Comparison of ENCODE assay signal across 8 cellular contexts in the genomic region with DNA sequence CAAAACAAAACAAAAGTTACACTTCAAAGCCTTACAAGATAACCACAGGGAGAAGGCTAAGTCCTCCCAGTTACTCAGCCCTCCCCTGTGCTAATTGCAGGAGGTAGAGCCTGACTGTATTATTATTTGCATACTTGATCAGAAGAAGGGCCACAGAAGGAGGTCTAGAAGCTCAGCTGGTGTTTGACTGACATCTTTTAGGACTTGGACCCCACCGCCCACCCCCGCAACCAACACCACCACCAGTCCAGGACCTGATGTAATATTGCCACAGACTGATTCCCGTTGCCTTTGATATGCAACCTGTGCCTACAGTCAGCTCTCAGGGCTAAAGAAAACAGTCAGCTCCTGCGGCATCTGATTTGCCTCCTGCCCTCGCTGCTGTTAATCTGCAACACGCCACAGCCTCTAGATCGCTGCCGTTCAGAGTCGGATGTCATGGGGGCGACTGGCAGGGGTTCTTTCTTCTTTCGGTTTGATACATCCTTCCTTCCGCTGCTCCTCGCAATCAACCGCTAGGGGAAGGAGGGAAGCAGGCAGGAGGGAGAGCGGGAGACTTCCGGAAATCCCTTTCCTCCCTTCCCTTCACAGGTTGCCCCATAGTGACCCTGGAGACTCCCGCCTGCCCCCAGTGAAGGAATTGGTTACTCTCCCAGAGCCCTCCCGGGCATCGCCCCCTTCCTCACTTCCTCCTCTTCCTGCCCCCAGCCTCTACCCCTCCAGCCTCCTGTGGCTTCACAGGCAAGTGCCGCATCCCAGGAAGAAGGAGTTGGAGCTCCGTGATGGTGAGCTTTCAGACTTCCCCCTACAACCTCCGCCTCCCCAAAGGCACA.
DNase-seq lines count a peak whose midpoint lies in the region; ATAC-seq and TF ChIP-seq lines count a peak whose summit lies in the region.

No MANE protein-coding gene starts in this region.

- H3K36me3 ChIP-seq in A673 (ENCODE audit: insufficient read depth, low read length, poor library complexity, severe bottlenecking) (no peaks in the 10 kb centered on the region), adrenal gland (replicated peaks in 1 of 2) (no peaks in the 10 kb centered on the region), rectal smooth muscle tissue (ENCODE audit: control insufficient read depth, insufficient read depth, low read length) (no peaks in the 10 kb centered on the region)

- H3K4me1 ChIP-seq in A673 (ENCODE audit: insufficient read depth, low read length, poor library complexity, severe bottlenecking) (peaks cover 32% of the 10 kb centered on the region), adrenal gland (replicated peaks in 1 of 2) (peaks cover 0 to 6% of the 10 kb centered on the region in 2 donors), rectal smooth muscle tissue (ENCODE audit: control insufficient read depth, insufficient read depth, low read length) (no peaks in the 10 kb centered on the region)

- CTCF ChIA-PET in A673 (lab: Charles Lee) = interaction anchor here (0.6 kb wide), 1 partner anchor 734 kb away, joined by 3 read pairs; no protein-coding TSS in a partner anchor

- no peak overlapping the region for H3K9ac ChIP-seq in rectal smooth muscle tissue (ENCODE audit: low read length)

- intact Hi-C loops in A673 (cut with micrococcal nuclease; ENCODE audit: unreplicated experiment) = loop anchor here (2.0 kb wide), 1 partner anchor 89 kb away; no protein-coding TSS in a partner anchor
- intact Hi-C loops in adrenal gland (cut with DNase I) = no loop called here

- H3K4me3 ChIP-seq in A673 (ENCODE audit: low read depth, low read length, poor library complexity, severe bottlenecking) (peak overlapping the region; percentile 43), adrenal gland (peak overlapping the region in 2 of 4 donors; percentile 7 to 46), rectal smooth muscle tissue (ENCODE audit: low read length) (peak overlapping the region; percentile 58)

- H3K9me3 ChIP-seq in A673 (ENCODE audit: low read depth, low read length, poor library complexity, severe bottlenecking) (no peaks in the 10 kb centered on the region), adrenal gland (replicated peaks in 1 of 3) (no peaks in the 10 kb centered on the region)

- POLR2A ChIA-PET in A673 (lab: Charles Lee; ENCODE audit: low non-redundant PET) = interaction anchor here (0.6 kb wide), 2 partner anchors 50 to 358 kb away, joined by 3 to 12 read pairs; no protein-coding TSS in a partner anchor

- peak overlapping the region; percentile 81 for H3K27ac ChIP-seq in A673 (ENCODE audit: low read depth, low read length, poor library complexity, severe bottlenecking)
- H3K27ac ChIP-seq in adrenal gland = no peak overlapping the region
- no peak overlapping the region for H3K27ac ChIP-seq in rectal smooth muscle tissue (ENCODE audit: low read depth, low read length)

- no peak for TF ChIP-seq POLR2A in adrenal gland (IDR thresholded peaks at IDR 0.05)

- BruUV-seq in A673 (replicated peaks; lab: Mats Ljungman, UMichigan) = no TSS peak

- peak; percentile 97 for DNase-seq in A673 (ENCODE audit: low spot score)
- DNase-seq in NCI-H2107 treated with DMSO at 0.1 percent for 48 hours (lab: John Stamatoyannopoulos, UW; ENCODE audit: unreplicated experiment) = peak; percentile 82
- peak; percentile 12 to 53 (median 17) for DNase-seq in adrenal gland
- peak; percentile 36 to 42 for DNase-seq in hippocampal formation (lab: John Stamatoyannopoulos, UW)
- no peak for DNase-seq in NCI-H510A treated with DMSO at 0.1 percent for 48 hours (lab: John Stamatoyannopoulos, UW)

- WGBS in adrenal gland, 4 donors = 2 to 11% (median 4%) methylated on average over 3 to 22 of the region's 22 CpGs

- H3K27me3 ChIP-seq in A673 (replicated peaks; ENCODE audit: insufficient read depth, low read depth, low read length, poor library complexity) = no peaks in the 10 kb centered on the region
- no peaks in the 10 kb centered on the region for H3K27me3 ChIP-seq in adrenal gland
- no peaks in the 10 kb centered on the region for H3K27me3 ChIP-seq in rectal smooth muscle tissue (ENCODE audit: control insufficient read depth, insufficient read depth, low read length)

- peak; percentile 61 for TF ChIP-seq CTCF in A673 (conservative IDR thresholded peaks at IDR 0.05; ENCODE audit: low read depth, low read length)
- TF ChIP-seq CTCF in adrenal gland (IDR thresholded peaks at IDR 0.05) = peak in 5 of 6 experiments; percentile 8 to 34 (median 28)

- ATAC-seq in GM18499 (IDR thresholded peaks at IDR 0.05; ENCODE audit: insufficient read depth, unreplicated experiment) (peak; percentile 52), HG02798 (IDR thresholded peaks at IDR 0.05; ENCODE audit: poor library complexity, unreplicated experiment) (peak; percentile 81)
